Comparison of ENCODE assay signal across 10 cellular contexts in the genomic region with DNA sequence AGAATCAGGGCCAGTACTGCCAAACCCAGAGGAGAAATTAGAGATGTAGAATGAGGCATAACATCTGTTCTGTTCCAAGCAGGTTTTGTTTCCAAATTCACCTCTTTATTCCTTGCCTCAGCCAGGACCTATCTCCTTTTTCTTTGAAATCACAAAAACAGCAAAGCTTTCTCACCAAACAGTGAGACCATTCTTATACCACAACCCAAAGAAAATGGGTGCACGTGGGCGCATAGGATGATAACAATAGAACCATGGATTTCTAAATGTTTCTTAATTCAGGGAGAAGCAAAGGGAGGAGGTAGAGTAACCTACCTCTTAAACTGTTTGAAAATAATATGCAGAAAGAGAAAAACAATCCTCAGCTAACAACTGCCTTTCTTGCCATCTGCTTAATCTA.
"Had no signal": no experiment of that assay in that cellular context is flagged by ENCODE, and none has a peak within 500 bp of the region (broad histone marks: within the 10 kb centered on the region; RNA-seq: fewer than 3 reads in every experiment).

No MANE protein-coding gene starts in this region.

- H3K4me3 ChIP-seq: HAP-1 had no signal

- H3K36me3 Mint-ChIP-seq: IgD-negative memory B cell had no signal

- H3K27ac ChIP-seq: HL-60, KMS-11 had no signal

- H3K4me2 ChIP-seq: KMS-11 had no signal

- ATAC-seq: HCT116, HepG2 had no signal

- H3K27me3 Mint-ChIP-seq: IgD-negative memory B cell had no signal

- H3K4me3 Mint-ChIP-seq: HFFc6, IgD-negative memory B cell had no signal

- H3K36me3 ChIP-seq: HAP-1 had no signal

- H3K9me3 Mint-ChIP-seq: IgD-negative memory B cell had no signal

- H3K27ac Mint-ChIP-seq: HFFc6, IgD-negative memory B cell had no signal

- DNase-seq: GOT3, HFFc6, Karpas-422, KBM-7 had no signal
